Comparison of ENCODE assay signal across 21 cellular contexts in the genomic region with DNA sequence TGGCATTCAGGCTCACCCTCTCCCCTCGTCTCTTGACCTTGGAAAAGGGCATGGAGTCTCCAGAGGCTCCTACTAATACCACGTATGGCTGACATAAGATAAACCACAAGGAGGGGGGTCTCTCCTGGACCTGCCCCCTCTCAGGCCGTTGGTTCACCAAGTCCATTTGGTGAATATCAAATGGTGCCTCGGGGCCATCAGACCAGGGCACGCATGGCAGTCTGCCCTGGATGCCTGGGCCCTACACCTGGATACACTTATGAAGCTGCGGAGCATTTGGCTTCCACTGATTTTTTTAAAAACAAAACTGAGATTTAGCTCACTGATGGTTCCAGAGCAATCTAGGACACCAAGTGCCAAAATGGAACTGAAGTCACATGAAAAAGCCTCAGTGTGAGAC. TPM values are rescaled to one million over a fixed set of nuclear protein-coding genes. Genes with fewer than 3 reads are reported as not detected.
A peak's percentile ranks its signal among the peaks of the same experiment; 100 is the strongest.
DNase-seq lines count a peak whose midpoint lies in the region; ATAC-seq and TF ChIP-seq lines count a peak whose summit lies in the region.
"Had no signal": no experiment of that assay in that cellular context is flagged by ENCODE, and none has a peak within 500 bp of the region (broad histone marks: within the 10 kb centered on the region; RNA-seq: fewer than 3 reads in every experiment).

No MANE protein-coding gene starts in this region.

- H3K27ac ChIP-seq in heart left ventricle (peak overlapping the region; percentile 63 to 96 (median 85)), stomach (peak overlapping the region; percentile 20 to 84 (median 82))
- H3K27ac ChIP-seq: SJCRH30 had no signal

- DNase-seq in Right ventricle myocardium superior (peak; percentile 54), cardiac septum (ENCODE audit: low spot score) (no peak), heart left ventricle (no peak), inferior parietal cortex (ENCODE audit: extremely low spot score) (peak; percentile 43), stomach (no peak), H4 (ENCODE audit: low spot score) (no peak), T-helper 1 cell (no peak), NCI-H2107 (lab: John Stamatoyannopoulos, UW) (no peak)
- DNase-seq: DMS153, DND-41, GOT3, NCI-H1048, NCI-H1417, NCI-H1694 treated with DMSO at 0.1 percent for 48 hours, NCI-H2081, NCI-H2171, NCI-H226, NCI-H510A, NCI-H774, SJCRH30 had no signal

- H3K4me1 ChIP-seq in heart left ventricle (peaks cover 0 to 42% (median 7%) of the 10 kb centered on the region in 12 donors), stomach (peaks cover 0 to 32% (median 16%) of the 10 kb centered on the region in 4 donors)
- H3K4me1 ChIP-seq: SJCRH30 had no signal

- intact Hi-C loops in Right ventricle myocardium superior (cut with DNase I) (loop anchor here (5.0 kb wide), 1 partner anchor 36 kb away; no protein-coding TSS in a partner anchor), cardiac septum (cut with DNase I) (no loop called here), heart left ventricle (cut with DNase I) (loop anchor here in 4 of 10 donors (5.0 kb wide), 2 partner anchors 41 to 46 kb away; no protein-coding TSS in a partner anchor), stomach (cut with DNase I; ENCODE audit: low total_unique reads) (no loop called here)

- TF ChIP-seq CTCF in heart left ventricle (IDR thresholded peaks at IDR 0.05) (no peak), stomach (IDR thresholded peaks at IDR 0.05) (no peak)

- no peaks in the 10 kb centered on the region for H3K9me3 ChIP-seq in heart left ventricle
- no peaks in the 10 kb centered on the region for H3K9me3 ChIP-seq in stomach
- H3K9me3 ChIP-seq: SJCRH30 had no signal

- H3K4me3 ChIP-seq in heart left ventricle (peak overlapping the region in 11 of 12 donors; percentile 9 to 62 (median 51)), stomach (peak overlapping the region in 1 of 4 donors; percentile 30)
- H3K4me3 ChIP-seq: SJCRH30 had no signal

- TF ChIP-seq EP300 in stomach (IDR thresholded peaks at IDR 0.05) = no peak

- peak; percentile 5 for ATAC-seq in Right ventricle myocardium superior (ENCODE audit: poor library complexity)
- ATAC-seq in heart left ventricle = peak in 2 of 4 donors; percentile 1 to 23
- ATAC-seq: HCT116 had no signal

- no peak for TF ChIP-seq POLR2A in heart left ventricle (IDR thresholded peaks at IDR 0.05)
- no peak for TF ChIP-seq POLR2A in stomach (IDR thresholded peaks at IDR 0.05)

- WGBS in heart left ventricle, 4 donors = 46 to 59% (median 49%) methylated on average over 6 of the region's 6 CpGs
- WGBS in stomach, 5 donors = 68 to 88% (median 79%) methylated on average over 6 of the region's 6 CpGs

- no peaks in the 10 kb centered on the region for H3K36me3 ChIP-seq in heart left ventricle
- no peaks in the 10 kb centered on the region for H3K36me3 ChIP-seq in stomach
- H3K36me3 ChIP-seq: SJCRH30 had no signal

- H3K27me3 ChIP-seq in heart left ventricle = no peaks in the 10 kb centered on the region
- no peaks in the 10 kb centered on the region for H3K27me3 ChIP-seq in stomach

RNA-seq across cellular contexts. Expression of a gene that starts 40.3 kb away (rescaled TPM):
- total RNA-seq in Right ventricle myocardium superior = 51.7 TPM
- 49.0 TPM for total RNA-seq in cardiac septum
- 10 to 100 TPM; 43.7 to 97.3 (median 58.4) TPM for total RNA-seq in heart left ventricle
- polyA plus RNA-seq in heart left ventricle = 100 to 1,000 TPM in 1 of 2 donors, 10 to 100 TPM in 1; 48.9 to 171 TPM
- 10 to 100 TPM; 17.5 to 30.8 (median 23.2) TPM for total RNA-seq in stomach
- 10 to 100 TPM; 19.0 to 31.8 (median 21.8) TPM for polyA plus RNA-seq in stomach
- total RNA-seq in H4 (2014; rRNA removed; shearing (Covaris generic)) = 55.0 and 55.8 TPM in 2 replicates

Comparison
In these comparisons a context has a peak if more than half of its experiments do, and no peak if none do; other contexts are left out.
1. DNase-seq: peak in Right ventricle myocardium superior (single experiment) and inferior parietal cortex (single experiment); none in cardiac septum (single experiment), heart left ventricle (0 of 5), stomach (single experiment), H4 (single experiment), T-helper 1 cell (0 of 5) and NCI-H2107 (single experiment).